In the genomic region with DNA sequence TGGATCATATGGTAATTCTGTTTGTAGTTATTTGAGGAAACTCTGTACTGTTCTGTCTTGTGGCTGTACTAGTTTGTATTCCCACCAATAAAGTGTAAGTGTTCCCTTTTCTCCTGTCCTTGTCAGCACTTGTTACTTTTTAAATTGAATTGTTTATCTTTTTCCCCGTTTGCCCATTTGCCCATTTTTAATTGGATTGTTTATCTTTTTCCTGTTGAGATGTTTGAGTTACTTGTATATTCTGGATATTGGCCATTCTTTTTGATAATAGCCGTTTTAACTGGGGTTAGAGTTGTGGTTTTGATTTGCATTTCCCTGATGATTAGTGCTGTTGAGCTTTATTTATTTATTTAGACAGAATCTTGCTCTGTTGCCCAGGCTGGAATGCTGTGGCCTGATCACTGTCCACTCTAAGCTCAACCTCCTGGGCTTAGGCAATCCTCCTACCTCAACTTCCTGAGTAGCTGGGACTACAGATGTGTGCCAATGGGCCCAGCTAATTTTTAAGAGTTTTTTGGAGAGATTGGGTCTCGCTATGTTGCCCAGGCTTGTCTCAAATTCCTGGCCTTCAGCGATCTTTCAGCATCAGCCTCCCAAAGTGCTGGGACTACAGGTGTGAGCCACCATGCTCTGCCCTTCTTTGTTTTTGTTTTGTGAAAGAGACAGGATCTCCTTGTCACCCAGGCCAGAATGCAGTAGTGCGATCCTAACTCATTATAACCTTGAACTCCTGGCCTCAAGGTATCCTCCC, we compare ENCODE assay signal across 26 cellular contexts. TPM values are rescaled to one million over a fixed set of nuclear protein-coding genes. Genes with fewer than 3 reads are reported as not detected.
DNase-seq lines count a peak whose midpoint lies in the region; ATAC-seq, FAIRE-seq and TF ChIP-seq lines count a peak whose summit lies in the region.
"Had no signal": no experiment of that assay in that cellular context is flagged by ENCODE, and none has a peak within 500 bp of the region (broad histone marks: within the 10 kb centered on the region; RNA-seq: fewer than 3 reads in every experiment).

No MANE protein-coding gene starts in this region.

- H3K79me2 ChIP-seq in H1 (ENCODE audit: control insufficient read depth in 1 of 2, insufficient read depth in 2 of 2, low read length in 2 of 2), result peaks cover 47 to 100% of the 10 kb centered on the region in 2 experiments

- no peaks in the 10 kb centered on the region for H3K9me3 ChIP-seq in H1 (ENCODE audit: insufficient read depth in 2 of 2, low read depth in 1 of 2, low read length in 1 of 2)
- H3K9me3 ChIP-seq: prostate gland, SK-N-SH, upper lobe of right lung had no signal

- no peak overlapping the region for H2BK5ac ChIP-seq in H1 (ENCODE audit: low read depth, low read length)

- H3K9ac ChIP-seq in H1 (replicated peaks in 1 of 4; ENCODE audit: extremely low read depth in 1 of 4, low read depth in 3 of 4, low read length in 3 of 4), result no peak overlapping the region
- H3K9ac ChIP-seq: SK-N-SH had no signal

- no peak for FAIRE-seq in H1 (lab: Jason Lieb, UNC)

- no peaks in the 10 kb centered on the region for H3K27me3 ChIP-seq in H1 (replicated peaks in 1 of 4; ENCODE audit: control insufficient read depth in 3 of 4, extremely low read depth in 1 of 4, insufficient read depth in 3 of 4, low read length in 3 of 4)
- H3K27me3 ChIP-seq: hepatocyte, upper lobe of right lung had no signal

- H3K56ac ChIP-seq in H1 (replicated peaks; ENCODE audit: insufficient read length, low read depth, low read length), result no peak overlapping the region

- H4K20me1 ChIP-seq in H1 (replicated peaks in 1 of 2; ENCODE audit: control insufficient read depth in 1 of 2, insufficient read depth in 2 of 2, low read length in 2 of 2), result peaks cover 16 to 17% of the 10 kb centered on the region in 2 experiments

- peaks cover 7 to 10% (median 8%) of the 10 kb centered on the region in 4 experiments; a peak in 6 of 7 replicates for H3K4me1 ChIP-seq in H1 (replicated peaks in 1 of 4; ENCODE audit: control insufficient read depth in 3 of 4, insufficient read depth in 4 of 4, low read length in 3 of 4)

- H3K36me3 Mint-ChIP-seq in memory B cell, result peaks cover 15% of the 10 kb centered on the region
- H3K36me3 Mint-ChIP-seq: stimulated activated effector memory CD8-positive, alpha-beta T cell treated with anti-CD3 and anti-CD28 coated beads, Interleukin-12 subunit alpha, Interleukin-12 subunit beta, amount 100 ng/mL, for 72 hours had no signal

- no peak overlapping the region for H3K18ac ChIP-seq in H1 (ENCODE audit: extremely low read depth, low read length)

- H2BK12ac ChIP-seq in H1 (ENCODE audit: low read depth, low read length), result no peak overlapping the region

- H2BK15ac ChIP-seq in H1 (ENCODE audit: low read length), result no peak overlapping the region

- H3K23me2 ChIP-seq in H1 (ENCODE audit: low read depth, low read length), result no peaks in the 10 kb centered on the region

- H3K4me3 ChIP-seq in AG10803 (ENCODE audit: low read length) (no peak overlapping the region), LNCaP clone FGC (ENCODE audit: low read depth, low read length) (no peak overlapping the region), H1 (ENCODE audit: extremely low read depth in 1 of 4, insufficient read depth in 2 of 4, low read depth in 3 of 4, low read length in 4 of 4) (no peak overlapping the region)
- H3K4me3 ChIP-seq: hepatocyte, PC-9, prostate gland, upper lobe of right lung had no signal

- no peak overlapping the region for H2AFZ ChIP-seq in H1 (ENCODE audit: low read length)
- H2AFZ ChIP-seq: hepatocyte, PC-9 had no signal

- CTCF ChIA-PET in H1 (lab: Charles Lee; ENCODE audit: partially characterized antibody), result interaction anchor here (0.9 to 1.7 kb wide), 2 partner anchors 9 to 14 kb away, joined by 3 to 5 read pairs; no protein-coding TSS in a partner anchor

- POLR2A ChIA-PET in H1 (lab: Charles Lee; ENCODE audit: partially characterized antibody), result interaction anchor here (1.5 kb wide), 1 partner anchor 10 kb away, joined by 4 read pairs; no protein-coding TSS in a partner anchor

- peak overlapping the region; percentile 17 for H3K27ac Mint-ChIP-seq in memory B cell
- H3K27ac Mint-ChIP-seq: activated CD4-positive, alpha-beta T cell treated with anti-CD3 and anti-CD28 coated beads for 36 hours; CD4-positive, alpha-beta memory T cell; nephron; stimulated activated effector memory CD8-positive, alpha-beta T cell treated with anti-CD3 and anti-CD28 coated beads, Interleukin-12 subunit alpha, Interleukin-12 subunit beta, amount 100 ng/mL, for 72 hours had no signal

- no peak overlapping the region for H3K4me2 ChIP-seq in H1 (ENCODE audit: insufficient read depth in 1 of 2, low read depth in 2 of 2, low read length in 2 of 2)
- H3K4me2 ChIP-seq: hepatocyte, PC-9, SK-N-SH had no signal

- no peak overlapping the region for H3K14ac ChIP-seq in H1 (ENCODE audit: insufficient read length)

- no peaks in the 10 kb centered on the region for H3K9me3 Mint-ChIP-seq in memory B cell
- H3K9me3 Mint-ChIP-seq: stimulated activated effector memory CD8-positive, alpha-beta T cell treated with anti-CD3 and anti-CD28 coated beads, Interleukin-12 subunit alpha, Interleukin-12 subunit beta, amount 100 ng/mL, for 72 hours had no signal

- TF ChIP-seq CTCF in AG10803 (conservative IDR thresholded peaks at IDR 0.05; ENCODE audit: low read length) (no peak), LNCaP clone FGC (IDR thresholded peaks at IDR 0.05; ENCODE audit: control insufficient read depth, extremely low read depth, insufficient read depth) (no peak), H1 (IDR thresholded peaks at IDR 0.05; ENCODE audit: control extremely low read depth in 1 of 3, insufficient read depth in 1 of 3, low read depth in 1 of 3, low read length in 3 of 3) (no peak)

- no peaks in the 10 kb centered on the region; the same call in 1 of the 2 replicates for H3K79me1 ChIP-seq in H1 (ENCODE audit: low read depth, low read length)

- H3K27ac ChIP-seq in H1 (ENCODE audit: low read depth, low read length), result no peak overlapping the region
- H3K27ac ChIP-seq: epithelial cell of prostate, hepatocyte, PC-9, upper lobe of right lung had no signal

- H3K4me1 Mint-ChIP-seq in memory B cell, result peaks cover 29% of the 10 kb centered on the region

- 96% methylated on average over 5 of the region's 5 CpGs; no CpG with 5 or more reads in 1 of the 2 experiments for WGBS in H1 (ENCODE audit: extremely low coverage in 1 of 2, insufficient coverage in 1 of 2, insufficient read length in 1 of 2, insufficient replicate concordance in 2 of 2, low coverage in 1 of 2, low lambda C conversion rate in 2 of 2, missing lambda C conversion rate in 1 of 2), 2 experiments

- DNase-seq in AG10803 (ENCODE audit: low read depth), result peak; percentile 87
- peak; percentile 63 for DNase-seq in LNCaP clone FGC (ENCODE audit: low read depth)
- no peak for DNase-seq in H1 (ENCODE audit: low read depth in 1 of 2, low spot score in 2 of 2)
- DNase-seq in memory B cell (ENCODE audit: low spot score in 2 of 2), result no peak
- DNase-seq in activated CD8-positive, alpha-beta memory T cell treated with anti-CD3 and anti-CD28 coated beads, Interleukin-2, amount 50 U/mL, for 48 hours, result no peak
- no peak for DNase-seq in T1000 (lab: John Stamatoyannopoulos, UW)
- DNase-seq in NCI-H1048 (lab: John Stamatoyannopoulos, UW), result no peak
- DNase-seq: activated CD4-positive, alpha-beta T cell treated with anti-CD3 and anti-CD28 coated beads for 36 hours; activated gamma-delta T cell treated with Interleukin-2 at 50 U/mL for 16 hours; CD4-positive, alpha-beta memory T cell; DND-41; KBM-7; kidney glomerular epithelial cell; NCI-H1105; NCI-H2171; NCI-H748 treated with DMSO at 0.1 percent for 48 hours; PC-9; SK-N-SH; stimulated activated CD4-positive, alpha-beta T cell treated with anti-CD3 and anti-CD28 coated beads, Interleukin-12 subunit alpha, Interleukin-12 subunit beta, amount 100 ng/mL, for 4 hours; upper lobe of right lung had no signal

- no peak overlapping the region for H2BK20ac ChIP-seq in H1 (ENCODE audit: low read length)

- H4K5ac ChIP-seq in H1 (ENCODE audit: insufficient read length, low read depth, low read length), result no peak overlapping the region

- no peak overlapping the region for H4K91ac ChIP-seq in H1 (replicated peaks; ENCODE audit: insufficient read length, low read length)

- ATAC-seq in memory B cell (ENCODE audit: low read depth) (no peak), HG02763 (IDR thresholded peaks at IDR 0.05; ENCODE audit: unreplicated experiment) (no peak)
- ATAC-seq: activated CD4-positive, alpha-beta T cell treated with anti-CD3 and anti-CD28 coated beads for 36 hours; stimulated activated effector memory CD8-positive, alpha-beta T cell treated with anti-CD3 and anti-CD28 coated beads, Interleukin-12 subunit alpha, Interleukin-12 subunit beta, amount 100 ng/mL, for 72 hours; upper lobe of right lung had no signal

- no peak overlapping the region for H2BK120ac ChIP-seq in H1 (replicated peaks; ENCODE audit: low read depth, low read length)

- no peak for TF ChIP-seq RAD21 in H1 (IDR thresholded peaks at IDR 0.05 in 1 of 2, conservative IDR thresholded peaks at IDR 0.05 in 1 of 2; ENCODE audit: low read depth in 2 of 2, low read length in 2 of 2)

- no peak overlapping the region for H2AK5ac ChIP-seq in H1 (ENCODE audit: low read depth, low read length)

- no peak overlapping the region for H4K8ac ChIP-seq in H1 (ENCODE audit: extremely low read depth, insufficient read depth, low read length)

- no peak for TF ChIP-seq POLR2A in H1 (IDR thresholded peaks at IDR 0.05; ENCODE audit: control extremely low read depth in 1 of 2, low read depth in 2 of 2, low read length in 2 of 2)

- H3K27me3 Mint-ChIP-seq in memory B cell, result no peaks in the 10 kb centered on the region
- H3K27me3 Mint-ChIP-seq: activated CD4-positive, alpha-beta T cell treated with anti-CD3 and anti-CD28 coated beads for 36 hours; CD4-positive, alpha-beta memory T cell had no signal

- no peak overlapping the region for H3K23ac ChIP-seq in H1 (ENCODE audit: insufficient read length)

- no peak overlapping the region for H3K4ac ChIP-seq in H1 (replicated peaks; ENCODE audit: insufficient read length, low read depth, low read length)

- H3K36me3 ChIP-seq in H1 (ENCODE audit: control insufficient read depth in 2 of 4, insufficient read depth in 4 of 4, low read length in 3 of 4), result peaks cover 0 to 3% (median 0%) of the 10 kb centered on the region in 4 experiments; a peak in 1 of 8 replicates
- H3K36me3 ChIP-seq: prostate gland, upper lobe of right lung had no signal

- H3K4me3 Mint-ChIP-seq in memory B cell, result no peak overlapping the region
- H3K4me3 Mint-ChIP-seq: activated CD4-positive, alpha-beta T cell treated with anti-CD3 and anti-CD28 coated beads for 36 hours; CD4-positive, alpha-beta memory T cell; nephron; stimulated activated effector memory CD8-positive, alpha-beta T cell treated with anti-CD3 and anti-CD28 coated beads, Interleukin-12 subunit alpha, Interleukin-12 subunit beta, amount 100 ng/mL, for 72 hours had no signal

- TF ChIP-seq EP300 in H1 (IDR thresholded peaks at IDR 0.05; ENCODE audit: borderline replicate concordance in 1 of 2, low read depth in 2 of 2, low read length in 2 of 2), result no peak

RNA-seq across cellular contexts. Expression of a gene that starts 23.0 kb away (rescaled TPM):
- total RNA-seq in H1 (2021; fragmentation: NEBNext Ultra II Directional; extraction: Animal tissue kit (Norgen Biotek cat#: 25700)), result 120 and 129 TPM in 2 replicates
- polyA plus RNA-seq in H1 (2011; rRNA removed), result 19.0 and 34.4 TPM in 2 replicates
- polyA plus RNA-seq in H1 (2011; cell fraction: cytosol; rRNA removed), result 41.1 TPM
- 13.5 TPM for polyA plus RNA-seq in H1 (2011; cell fraction: nucleus; rRNA removed)
- 40.9 to 73.5 TPM (median 51.4 TPM) in 4 replicates for polyA plus RNA-seq in H1 (2012, experiment 1 of 2)
- 3.5 TPM for polyA plus RNA-seq in H1 (2012, experiment 2 of 2)
- polyA plus RNA-seq in H1 (2013, experiment 1 of 2), result 67.6 TPM
- polyA plus RNA-seq in H1 (2013, experiment 2 of 2), result 82.8 TPM
- 99.8 and 152 TPM in 2 replicates for polyA minus RNA-seq in H1 (2011; rRNA and poly(A)+ RNA removed)
- polyA minus RNA-seq in H1 (2011; cell fraction: cytosol; rRNA and poly(A)+ RNA removed), result 45.4 TPM
- 52.9 TPM for polyA minus RNA-seq in H1 (2011; cell fraction: nucleus; rRNA and poly(A)+ RNA removed)

Comparison
In these comparisons a context has a peak if more than half of its experiments do, and no peak if none do; other contexts are left out.
1. DNase-seq: peak in AG10803 (single experiment) and LNCaP clone FGC (single experiment); none in H1 (0 of 2), memory B cell (0 of 2), activated CD8-positive, alpha-beta memory T cell treated with anti-CD3 and anti-CD28 coated beads, Interleukin-2, amount 50 U/mL, for 48 hours (single experiment), T1000 (single experiment) and NCI-H1048 (single experiment).